1 cellular context compared by ENCODE assay signal in the genomic region with DNA sequence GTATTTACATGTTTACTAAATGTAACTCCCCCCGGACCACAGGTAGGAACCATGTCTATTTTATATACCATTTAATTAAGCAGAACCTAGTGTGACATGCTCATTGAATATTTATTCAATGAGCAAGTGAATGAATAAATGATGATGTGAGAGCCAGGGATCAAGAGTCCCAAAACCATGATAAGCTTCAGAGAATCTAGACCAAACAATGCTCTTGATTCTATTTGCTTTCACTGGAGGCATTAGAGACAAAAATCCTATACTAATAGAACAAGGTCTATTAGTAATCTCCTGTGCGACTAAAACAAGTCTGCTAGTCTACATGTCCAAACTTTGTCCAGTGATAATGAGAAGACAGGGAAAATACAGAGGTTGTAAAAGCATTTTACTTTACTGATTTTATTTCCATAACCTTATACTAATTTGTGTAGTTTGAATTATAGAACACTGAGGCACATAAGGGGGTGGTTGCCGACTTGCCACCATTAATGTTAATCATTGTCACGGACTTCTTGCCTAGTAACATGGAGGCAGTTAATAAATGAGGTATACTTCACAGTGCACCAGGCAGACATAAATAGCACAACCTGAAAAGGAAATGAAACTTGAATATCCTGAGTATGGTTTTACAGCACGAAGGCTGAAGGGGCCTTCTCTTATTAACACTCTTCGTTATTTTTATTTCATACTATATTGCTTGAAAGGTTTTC.
A peak's percentile ranks its signal among the peaks of the same experiment; 100 is the strongest.
TF ChIP-seq lines count a peak whose summit lies in the region.

No MANE protein-coding gene starts in this region.

TF ChIP-seq in HepG2, 621 proteins besides CTCF, POLR2A, EP300 and RAD21 (continued from another document):
- TF ChIP-seq, protein P1, sequence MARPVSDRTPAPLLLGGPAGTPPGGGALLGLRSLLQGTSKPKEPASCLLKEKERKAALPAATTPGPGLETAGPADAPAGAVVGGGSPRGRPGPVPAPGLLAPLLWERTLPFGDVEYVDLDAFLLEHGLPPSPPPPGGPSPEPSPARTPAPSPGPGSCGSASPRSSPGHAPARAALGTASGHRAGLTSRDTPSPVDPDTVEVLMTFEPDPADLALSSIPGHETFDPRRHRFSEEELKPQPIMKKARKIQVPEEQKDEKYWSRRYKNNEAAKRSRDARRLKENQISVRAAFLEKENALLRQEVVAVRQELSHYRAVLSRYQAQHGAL (CRISPR knock-in tag; IDR thresholded peaks at IDR 0.05; ENCODE audit: not compliant biosample characterization): no peak
- TF ChIP-seq FIP1L1 (IDR thresholded peaks at IDR 0.05; ENCODE audit: borderline replicate concordance, insufficient read depth, low read depth, low read length) (no peak), ARID2 (CRISPR knock-in tag; IDR thresholded peaks at IDR 0.05; ENCODE audit: borderline replicate concordance) (no peak), SRSF4 (IDR thresholded peaks at IDR 0.05; ENCODE audit: low read depth, low read length, poor library complexity, severe bottlenecking) (no peak), CREB1 (IDR thresholded peaks at IDR 0.05) (no peak), CREB1 (CRISPR knock-in tag; IDR thresholded peaks at IDR 0.05) (no peak), KLF13 (CRISPR knock-in tag; IDR thresholded peaks at IDR 0.05) (no peak), ZNF225 (CRISPR knock-in tag; IDR thresholded peaks at IDR 0.05) (no peak)
- TF ChIP-seq, protein P2, sequence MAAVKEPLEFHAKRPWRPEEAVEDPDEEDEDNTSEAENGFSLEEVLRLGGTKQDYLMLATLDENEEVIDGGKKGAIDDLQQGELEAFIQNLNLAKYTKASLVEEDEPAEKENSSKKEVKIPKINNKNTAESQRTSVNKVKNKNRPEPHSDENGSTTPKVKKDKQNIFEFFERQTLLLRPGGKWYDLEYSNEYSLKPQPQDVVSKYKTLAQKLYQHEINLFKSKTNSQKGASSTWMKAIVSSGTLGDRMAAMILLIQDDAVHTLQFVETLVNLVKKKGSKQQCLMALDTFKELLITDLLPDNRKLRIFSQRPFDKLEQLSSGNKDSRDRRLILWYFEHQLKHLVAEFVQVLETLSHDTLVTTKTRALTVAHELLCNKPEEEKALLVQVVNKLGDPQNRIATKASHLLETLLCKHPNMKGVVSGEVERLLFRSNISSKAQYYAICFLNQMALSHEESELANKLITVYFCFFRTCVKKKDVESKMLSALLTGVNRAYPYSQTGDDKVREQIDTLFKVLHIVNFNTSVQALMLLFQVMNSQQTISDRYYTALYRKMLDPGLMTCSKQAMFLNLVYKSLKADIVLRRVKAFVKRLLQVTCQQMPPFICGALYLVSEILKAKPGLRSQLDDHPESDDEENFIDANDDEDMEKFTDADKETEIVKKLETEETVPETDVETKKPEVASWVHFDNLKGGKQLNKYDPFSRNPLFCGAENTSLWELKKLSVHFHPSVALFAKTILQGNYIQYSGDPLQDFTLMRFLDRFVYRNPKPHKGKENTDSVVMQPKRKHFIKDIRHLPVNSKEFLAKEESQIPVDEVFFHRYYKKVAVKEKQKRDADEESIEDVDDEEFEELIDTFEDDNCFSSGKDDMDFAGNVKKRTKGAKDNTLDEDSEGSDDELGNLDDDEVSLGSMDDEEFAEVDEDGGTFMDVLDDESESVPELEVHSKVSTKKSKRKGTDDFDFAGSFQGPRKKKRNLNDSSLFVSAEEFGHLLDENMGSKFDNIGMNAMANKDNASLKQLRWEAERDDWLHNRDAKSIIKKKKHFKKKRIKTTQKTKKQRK (IDR thresholded peaks at IDR 0.05; ENCODE audit: low read length): no peak
- TF ChIP-seq, protein P3, sequence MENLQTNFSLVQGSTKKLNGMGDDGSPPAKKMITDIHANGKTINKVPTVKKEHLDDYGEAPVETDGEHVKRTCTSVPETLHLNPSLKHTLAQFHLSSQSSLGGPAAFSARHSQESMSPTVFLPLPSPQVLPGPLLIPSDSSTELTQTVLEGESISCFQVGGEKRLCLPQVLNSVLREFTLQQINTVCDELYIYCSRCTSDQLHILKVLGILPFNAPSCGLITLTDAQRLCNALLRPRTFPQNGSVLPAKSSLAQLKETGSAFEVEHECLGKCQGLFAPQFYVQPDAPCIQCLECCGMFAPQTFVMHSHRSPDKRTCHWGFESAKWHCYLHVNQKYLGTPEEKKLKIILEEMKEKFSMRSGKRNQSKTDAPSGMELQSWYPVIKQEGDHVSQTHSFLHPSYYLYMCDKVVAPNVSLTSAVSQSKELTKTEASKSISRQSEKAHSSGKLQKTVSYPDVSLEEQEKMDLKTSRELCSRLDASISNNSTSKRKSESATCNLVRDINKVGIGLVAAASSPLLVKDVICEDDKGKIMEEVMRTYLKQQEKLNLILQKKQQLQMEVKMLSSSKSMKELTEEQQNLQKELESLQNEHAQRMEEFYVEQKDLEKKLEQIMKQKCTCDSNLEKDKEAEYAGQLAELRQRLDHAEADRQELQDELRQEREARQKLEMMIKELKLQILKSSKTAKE (CRISPR knock-in tag; IDR thresholded peaks at IDR 0.05; ENCODE audit: borderline replicate concordance): no peak
- TF ChIP-seq, protein P4, sequence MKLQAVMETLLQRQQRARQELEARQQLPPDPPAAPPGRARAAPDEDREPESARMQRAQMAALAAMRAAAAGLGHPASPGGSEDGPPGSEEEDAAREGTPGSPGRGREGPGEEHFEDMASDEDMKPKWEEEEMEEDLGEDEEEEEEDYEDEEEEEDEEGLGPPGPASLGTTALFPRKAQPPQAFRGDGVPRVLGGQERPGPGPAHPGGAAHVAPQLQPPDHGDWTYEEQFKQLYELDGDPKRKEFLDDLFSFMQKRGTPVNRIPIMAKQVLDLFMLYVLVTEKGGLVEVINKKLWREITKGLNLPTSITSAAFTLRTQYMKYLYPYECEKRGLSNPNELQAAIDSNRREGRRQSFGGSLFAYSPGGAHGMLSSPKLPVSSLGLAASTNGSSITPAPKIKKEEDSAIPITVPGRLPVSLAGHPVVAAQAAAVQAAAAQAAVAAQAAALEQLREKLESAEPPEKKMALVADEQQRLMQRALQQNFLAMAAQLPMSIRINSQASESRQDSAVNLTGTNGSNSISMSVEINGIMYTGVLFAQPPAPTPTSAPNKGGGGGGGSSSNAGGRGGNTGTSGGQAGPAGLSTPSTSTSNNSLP (IDR thresholded peaks at IDR 0.05; ENCODE audit: low read depth, low read length): peak; percentile 79
TF ChIP-seq in HepG2: peak in this region for 2.
